Comparison of ENCODE assay signal across 1 cellular context in genomic region chr1:51139474-51139873, GRCh38.
TF ChIP-seq lines count a peak whose summit lies in the region.

No MANE protein-coding gene starts in this region.

TF ChIP-seq in IMR-90, 13 proteins besides CTCF, POLR2A, EP300 and RAD21:
- no peak for TF ChIP-seq CEBPB (IDR thresholded peaks at IDR 0.05; ENCODE audit: low read depth, low read length)
- no peak for TF ChIP-seq BHLHE40 (IDR thresholded peaks at IDR 0.05; ENCODE audit: low read depth, low read length)
- no peak for TF ChIP-seq USF2 (IDR thresholded peaks at IDR 0.05; ENCODE audit: low read depth, low read length)
- no peak for TF ChIP-seq SMC3 (IDR thresholded peaks at IDR 0.05; ENCODE audit: low read depth, low read length)
- TF ChIP-seq FOS (IDR thresholded peaks at IDR 0.05; ENCODE audit: low read depth, low read length), result no peak
- no peak for TF ChIP-seq CHD1 (IDR thresholded peaks at IDR 0.05; ENCODE audit: low read depth, low read length)
- no peak for TF ChIP-seq MAZ (IDR thresholded peaks at IDR 0.05; ENCODE audit: borderline replicate concordance, low read depth, low read length)
